ENCODE assay signal across 8 cellular contexts in genomic region chr7:92245487-92246362, GRCh38. TPM values are rescaled to one million over a fixed set of nuclear protein-coding genes. Genes with fewer than 3 reads are reported as not detected.
A peak's percentile ranks its signal among the peaks of the same experiment; 100 is the strongest.
DNase-seq lines count a peak whose midpoint lies in the region; ATAC-seq and TF ChIP-seq lines count a peak whose summit lies in the region.

A gene with protein sequence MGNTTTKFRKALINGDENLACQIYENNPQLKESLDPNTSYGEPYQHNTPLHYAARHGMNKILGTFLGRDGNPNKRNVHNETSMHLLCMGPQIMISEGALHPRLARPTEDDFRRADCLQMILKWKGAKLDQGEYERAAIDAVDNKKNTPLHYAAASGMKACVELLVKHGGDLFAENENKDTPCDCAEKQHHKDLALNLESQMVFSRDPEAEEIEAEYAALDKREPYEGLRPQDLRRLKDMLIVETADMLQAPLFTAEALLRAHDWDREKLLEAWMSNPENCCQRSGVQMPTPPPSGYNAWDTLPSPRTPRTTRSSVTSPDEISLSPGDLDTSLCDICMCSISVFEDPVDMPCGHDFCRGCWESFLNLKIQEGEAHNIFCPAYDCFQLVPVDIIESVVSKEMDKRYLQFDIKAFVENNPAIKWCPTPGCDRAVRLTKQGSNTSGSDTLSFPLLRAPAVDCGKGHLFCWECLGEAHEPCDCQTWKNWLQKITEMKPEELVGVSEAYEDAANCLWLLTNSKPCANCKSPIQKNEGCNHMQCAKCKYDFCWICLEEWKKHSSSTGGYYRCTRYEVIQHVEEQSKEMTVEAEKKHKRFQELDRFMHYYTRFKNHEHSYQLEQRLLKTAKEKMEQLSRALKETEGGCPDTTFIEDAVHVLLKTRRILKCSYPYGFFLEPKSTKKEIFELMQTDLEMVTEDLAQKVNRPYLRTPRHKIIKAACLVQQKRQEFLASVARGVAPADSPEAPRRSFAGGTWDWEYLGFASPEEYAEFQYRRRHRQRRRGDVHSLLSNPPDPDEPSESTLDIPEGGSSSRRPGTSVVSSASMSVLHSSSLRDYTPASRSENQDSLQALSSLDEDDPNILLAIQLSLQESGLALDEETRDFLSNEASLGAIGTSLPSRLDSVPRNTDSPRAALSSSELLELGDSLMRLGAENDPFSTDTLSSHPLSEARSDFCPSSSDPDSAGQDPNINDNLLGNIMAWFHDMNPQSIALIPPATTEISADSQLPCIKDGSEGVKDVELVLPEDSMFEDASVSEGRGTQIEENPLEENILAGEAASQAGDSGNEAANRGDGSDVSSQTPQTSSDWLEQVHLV (plus strand): TSS chr7:92245974. CDS start chr7:92294979, 49,005 bp downstream.
Gene KRIT1 (minus strand): TSS chr7:92245914. CDS start chr7:92242135, 3,779 bp downstream.

- peak; percentile 78 for ATAC-seq in GM21619 (IDR thresholded peaks at IDR 0.05; ENCODE audit: unreplicated experiment)

- peaks cover 41% of the 10 kb centered on the region for H3K4me1 Mint-ChIP-seq in activated T-cell treated with anti-CD3 and anti-CD28 coated beads, Interleukin-2, amount 50 U/mL, for 24 hours (ENCODE audit: low read depth)

- peak within 1 kb of the TSS; percentile 83 for H3K4me2 ChIP-seq in PC-9

- H3K9me3 Mint-ChIP-seq in activated T-cell treated with anti-CD3 and anti-CD28 coated beads, Interleukin-2, amount 50 U/mL, for 24 hours: no peaks in the 10 kb centered on the region

- peak within 1 kb of the TSS; percentile 96 for H3K4me3 Mint-ChIP-seq in activated T-cell treated with anti-CD3 and anti-CD28 coated beads, Interleukin-2, amount 50 U/mL, for 24 hours

- no peaks in the 10 kb centered on the region for H3K27me3 ChIP-seq in PC-9 (ENCODE audit: insufficient read depth, low read depth)
- H3K27me3 ChIP-seq in esophagus (ENCODE audit: control insufficient read depth in 1 of 2, insufficient read depth in 2 of 2, low read length in 2 of 2): no peaks in the 10 kb centered on the region
- H3K27me3 ChIP-seq in muscle layer of colon (ENCODE audit: control insufficient read depth in 1 of 2, insufficient read depth in 2 of 2, low read length in 2 of 2): no peaks in the 10 kb centered on the region

- TF ChIP-seq CTCF in PC-9 (conservative IDR thresholded peaks at IDR 0.05): no peak

- peak within 1 kb of the TSS; percentile 75 for H3K4me3 ChIP-seq in Jurkat, Clone E6-1 (ENCODE audit: low read length)
- peak within 1 kb of the TSS; percentile 84 for H3K4me3 ChIP-seq in PC-9
- H3K4me3 ChIP-seq in esophagus (ENCODE audit: low read depth in 1 of 2, low read length in 2 of 2): peak within 1 kb of the TSS; percentile 79 to 81
- peak within 1 kb of the TSS; percentile 75 to 91 for H3K4me3 ChIP-seq in muscle layer of colon (ENCODE audit: low read depth in 1 of 2, low read length in 2 of 2)

- H3K4me1 ChIP-seq in PC-9 (replicated peaks; ENCODE audit: insufficient read depth): peaks cover 31% of the 10 kb centered on the region
- H3K4me1 ChIP-seq in esophagus (ENCODE audit: control insufficient read depth in 2 of 2, insufficient read depth in 2 of 2, low read length in 1 of 2): no peaks in the 10 kb centered on the region
- peaks cover 29% of the 10 kb centered on the region for H3K4me1 ChIP-seq in muscle layer of colon (ENCODE audit: insufficient read depth, low read length)

- peak within 1 kb of the TSS; percentile 84 for H2AFZ ChIP-seq in PC-9

- POLR2A ChIA-PET in PC-9 (lab: Charles Lee; ENCODE audit: unreplicated experiment): interaction anchor here (0.5 to 1.1 kb wide), 10 partner anchors 9 to 1910 kb away, joined by 3 to 7 read pairs (median 4); partner anchors contain the start of gene FAM133B

- no peaks in the 10 kb centered on the region for H3K9me2 ChIP-seq in PC-9 (ENCODE audit: insufficient read depth)

- intact Hi-C loops in PC-9 (cut with micrococcal nuclease; ENCODE audit: unreplicated experiment): loop anchor here (1.0 to 10.0 kb wide), 3 partner anchors 15 to 179 kb away; no protein-coding TSS in a partner anchor

- H3K9me3 ChIP-seq in PC-9 (ENCODE audit: insufficient read depth, low read depth): no peaks in the 10 kb centered on the region
- no peaks in the 10 kb centered on the region for H3K9me3 ChIP-seq in esophagus (ENCODE audit: control insufficient read depth in 2 of 2, insufficient read depth in 1 of 2, low read depth in 1 of 2, low read length in 1 of 2)
- H3K9me3 ChIP-seq in muscle layer of colon (ENCODE audit: low read length): no peaks in the 10 kb centered on the region

- H3K36me3 ChIP-seq in PC-9 (ENCODE audit: low read depth) (peaks cover 16% of the 10 kb centered on the region), esophagus (ENCODE audit: control insufficient read depth in 2 of 2, insufficient read depth in 2 of 2, low read length in 1 of 2) (no peaks in the 10 kb centered on the region), muscle layer of colon (ENCODE audit: insufficient read depth, low read length) (no peaks in the 10 kb centered on the region)

- CTCF ChIA-PET in PC-9 (lab: Charles Lee): interaction anchor here (0.6 to 0.7 kb wide), 2 partner anchors 180 to 1199 kb away, joined by 3 to 4 read pairs; no protein-coding TSS in a partner anchor

- no peaks in the 10 kb centered on the region for H3K27me3 Mint-ChIP-seq in activated T-cell treated with anti-CD3 and anti-CD28 coated beads, Interleukin-2, amount 50 U/mL, for 24 hours

- H3K27ac Mint-ChIP-seq in activated T-cell treated with anti-CD3 and anti-CD28 coated beads, Interleukin-2, amount 50 U/mL, for 24 hours: peak within 1 kb of the TSS; percentile 99

- H3K79me2 ChIP-seq in PC-9 (ENCODE audit: low read depth): peaks cover 72% of the 10 kb centered on the region

- WGBS in esophagus, 2 donors: 0% methylated on average over 45 to 72 of the region's 72 CpGs

- H3K27ac ChIP-seq in PC-9 (peak within 1 kb of the TSS; percentile 83), esophagus (ENCODE audit: low read depth in 2 of 2, low read length in 1 of 2) (peak within 1 kb of the TSS; percentile 93 to 97), muscle layer of colon (ENCODE audit: low read depth, low read length) (peak within 1 kb of the TSS; percentile 98)

- peaks cover 5% of the 10 kb centered on the region; the same call in 1 of the 2 replicates for H3F3A ChIP-seq in PC-9 (ENCODE audit: insufficient read depth, low read depth)

- BruUV-seq in PC-9 (replicated peaks; lab: Mats Ljungman, UMichigan): no TSS peak

- peaks cover 58% of the 10 kb centered on the region for H3K36me3 Mint-ChIP-seq in activated T-cell treated with anti-CD3 and anti-CD28 coated beads, Interleukin-2, amount 50 U/mL, for 24 hours (ENCODE audit: low read depth)

- H4K20me1 ChIP-seq in PC-9 (ENCODE audit: insufficient read depth): peaks cover 5% of the 10 kb centered on the region; the same call in 1 of the 2 replicates

- H3K9ac ChIP-seq in muscle layer of colon (ENCODE audit: low read length): peak within 1 kb of the TSS; percentile 83

- peak; percentile 96 for DNase-seq in DMS53 (lab: John Stamatoyannopoulos, UW)
- DNase-seq in Jurkat, Clone E6-1 (ENCODE audit: low read depth, low spot score): peak; percentile 85
- DNase-seq in PC-9: peak; percentile 76 to 90
- DNase-seq in activated T-cell treated with anti-CD3 and anti-CD28 coated beads, Interleukin-2, amount 50 U/mL, for 24 hours: peak; percentile 89
- peak; percentile 67 to 86 for DNase-seq in stimulated activated CD8-positive, alpha-beta memory T cell treated with anti-CD3 and anti-CD28 coated beads, Interleukin-7, amount 100 ng/mL, for 48 hours (ENCODE audit: extremely low read depth in 1 of 2, low read depth in 1 of 2)

RNA-seq across cellular contexts. Expression of the first gene that starts in this region (rescaled TPM):
- polyA plus RNA-seq in Jurkat, Clone E6-1 (2012; ENCODE audit: insufficient read depth, insufficient read length): 21.5 TPM
- 78.2 and 116 TPM in 2 replicates for total RNA-seq in PC-9 (2021)
- polyA plus RNA-seq in esophagus: 1 to 10 TPM; 7.1 to 8.7 TPM

RNA-seq across cellular contexts. Expression of gene KRIT1, which starts in this region (rescaled TPM):
- 25.7 TPM for polyA plus RNA-seq in Jurkat, Clone E6-1 (2012; ENCODE audit: insufficient read depth, insufficient read length)
- total RNA-seq in PC-9 (2021): 46.6 and 52.6 TPM in 2 replicates
- polyA plus RNA-seq in esophagus: 10 to 100 TPM; 13.7 to 15.3 TPM

Comparison
In these comparisons a context has a peak if more than half of its experiments do, and no peak if none do; other contexts are left out.
1. Peak in every context shown above with its lines: DNase-seq, ATAC-seq, H3K4me3 ChIP-seq and H3K27ac ChIP-seq.